Comparison of ENCODE assay signal across 19 cellular contexts in the genomic region with DNA sequence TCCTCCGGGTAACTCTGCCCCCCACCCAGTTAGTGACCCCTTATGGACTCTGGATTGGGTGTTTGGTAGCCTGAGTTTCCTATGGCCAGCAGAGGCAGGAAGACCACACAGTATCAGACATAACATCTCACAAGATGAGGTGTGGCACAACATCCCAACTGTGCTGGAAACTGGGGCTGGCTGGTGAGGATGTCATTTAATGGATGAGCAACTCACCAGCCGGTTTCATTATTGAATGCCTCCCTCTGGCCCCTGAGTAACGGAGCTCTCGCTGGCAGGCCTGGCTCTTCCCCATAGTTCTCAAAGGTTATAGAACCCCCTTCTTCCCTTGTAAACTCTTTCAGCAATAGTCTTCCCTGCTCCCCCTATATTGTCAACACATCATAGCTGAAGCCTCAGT.
"Had no signal": no experiment of that assay in that cellular context is flagged by ENCODE, and none has a peak within 500 bp of the region (broad histone marks: within the 10 kb centered on the region; RNA-seq: fewer than 3 reads in every experiment).

No MANE protein-coding gene starts in this region.

- H3K27ac ChIP-seq: esophagus muscularis mucosa, hepatocyte, lower lobe of right lung, tibial nerve, VCaP had no signal

- FAIRE-seq: bronchial epithelial cell, endothelial cell of umbilical vein, urothelium cell line had no signal

- H3K27ac Mint-ChIP-seq: activated naive CD4-positive, alpha-beta T cell treated with anti-CD3 and anti-CD28 coated beads, Interleukin-2, amount 50 U/mL, for 24 hours; dendritic cell treated with granulocyte-macrophage colony-stimulating factor and Interleukin-4, amounts not matched to agents 40 ng/mL and 50 ng/mL, for 4 days; natural killer cell treated with Interleukin-12 subunit alpha and Interleukin-12 subunit beta and Interleukin-15 and Interleukin-18, amount 100 ng/mL, for 72 hours; stimulated activated naive CD8-positive, alpha-beta T cell treated with anti-CD3 and anti-CD28 coated beads, Interleukin-15, Interleukin-2, amounts not matched to agents 100 ng/mL and 50 ng/mL, for 24 hours; T-helper 17 cell had no signal

- H2AFZ ChIP-seq: hepatocyte had no signal

- H3K4me2 ChIP-seq: hepatocyte had no signal

- H3K4me3 ChIP-seq: esophagus muscularis mucosa, hepatocyte, lower lobe of right lung, tibial nerve had no signal

- DNase-seq: activated CD4-positive, alpha-beta T cell treated with anti-CD3 and anti-CD28 coated beads for 1 hour; activated CD4-positive, alpha-beta T cell treated with anti-CD3 and anti-CD28 coated beads, Interleukin-2, amount 50 U/mL, for 4 hours; activated gamma-delta T cell; effector CD8-positive, alpha-beta T cell; left cardiac atrium; lower lobe of right lung; stimulated activated CD8-positive, alpha-beta memory T cell treated with anti-CD3 and anti-CD28 coated beads, Interleukin-4, amount 100 ng/mL, for 48 hours; T-helper 17 cell had no signal

- ATAC-seq: left cardiac atrium; lower lobe of right lung; natural killer cell treated with Interleukin-12 subunit alpha and Interleukin-12 subunit beta and Interleukin-15 and Interleukin-18, amount 100 ng/mL, for 72 hours; T-helper 17 cell had no signal

- H3K9me3 ChIP-seq: esophagus muscularis mucosa, lower lobe of right lung, tibial nerve had no signal

- H3K36me3 Mint-ChIP-seq: activated naive CD4-positive, alpha-beta T cell treated with anti-CD3 and anti-CD28 coated beads, Interleukin-2, amount 50 U/mL, for 24 hours; natural killer cell treated with Interleukin-12 subunit alpha and Interleukin-12 subunit beta and Interleukin-15 and Interleukin-18, amount 100 ng/mL, for 72 hours had no signal

- H3K4me1 ChIP-seq: esophagus muscularis mucosa, lower lobe of right lung had no signal

- H3K36me3 ChIP-seq: esophagus muscularis mucosa, lower lobe of right lung, tibial nerve had no signal

- H3K27me3 Mint-ChIP-seq: dendritic cell treated with granulocyte-macrophage colony-stimulating factor and Interleukin-4, amounts not matched to agents 40 ng/mL and 50 ng/mL, for 4 days had no signal

- H3K9me3 Mint-ChIP-seq: activated naive CD4-positive, alpha-beta T cell treated with anti-CD3 and anti-CD28 coated beads, Interleukin-2, amount 50 U/mL, for 24 hours; natural killer cell treated with Interleukin-12 subunit alpha and Interleukin-12 subunit beta and Interleukin-15 and Interleukin-18, amount 100 ng/mL, for 72 hours; stimulated activated naive CD8-positive, alpha-beta T cell treated with anti-CD3 and anti-CD28 coated beads, Interleukin-15, Interleukin-2, amounts not matched to agents 100 ng/mL and 50 ng/mL, for 24 hours had no signal

- H3K4me1 Mint-ChIP-seq: activated naive CD4-positive, alpha-beta T cell treated with anti-CD3 and anti-CD28 coated beads, Interleukin-2, amount 50 U/mL, for 24 hours had no signal

- H3K4me3 Mint-ChIP-seq: activated naive CD4-positive, alpha-beta T cell treated with anti-CD3 and anti-CD28 coated beads, Interleukin-2, amount 50 U/mL, for 24 hours; dendritic cell treated with granulocyte-macrophage colony-stimulating factor and Interleukin-4, amounts not matched to agents 40 ng/mL and 50 ng/mL, for 4 days; natural killer cell treated with Interleukin-12 subunit alpha and Interleukin-12 subunit beta and Interleukin-15 and Interleukin-18, amount 100 ng/mL, for 72 hours; stimulated activated naive CD8-positive, alpha-beta T cell treated with anti-CD3 and anti-CD28 coated beads, Interleukin-15, Interleukin-2, amounts not matched to agents 100 ng/mL and 50 ng/mL, for 24 hours; T-helper 17 cell had no signal

- H3K79me2 ChIP-seq: hepatocyte had no signal
